In the genomic region with DNA sequence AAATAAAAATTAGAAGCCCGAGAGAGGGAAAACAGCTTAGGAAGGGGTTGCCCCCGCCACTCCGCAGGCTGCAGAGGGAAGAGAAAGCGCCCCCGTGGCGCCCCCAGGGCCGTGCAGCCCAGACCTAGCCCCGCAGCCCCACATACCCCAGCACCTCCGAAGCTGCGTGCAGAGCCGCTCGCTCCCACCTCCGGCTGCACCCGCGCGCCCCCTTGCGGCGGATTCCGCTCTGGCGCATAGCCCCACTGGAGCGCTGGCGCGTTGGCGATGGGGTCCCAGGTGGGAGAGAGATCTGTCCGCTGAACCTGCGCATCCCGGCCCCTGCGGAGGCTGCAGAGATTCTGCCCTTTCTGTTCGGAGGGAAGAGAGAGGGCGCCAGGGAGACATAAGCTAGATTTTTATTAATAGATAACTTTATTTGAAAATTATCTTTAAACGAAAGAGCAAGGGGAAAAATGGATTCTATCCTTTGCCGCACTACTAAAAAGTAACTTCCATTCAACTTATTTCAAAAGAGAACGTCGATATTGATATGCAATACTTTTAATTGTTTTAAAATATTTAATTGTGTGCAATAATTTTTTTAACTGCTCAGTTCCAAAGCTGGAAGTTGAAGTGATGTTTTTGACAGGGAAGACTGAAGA, we compare ENCODE assay signal across 8 cellular contexts. TPM values are rescaled to one million over a fixed set of nuclear protein-coding genes. Genes with fewer than 3 reads are reported as not detected.
DNase-seq lines count a peak whose midpoint lies in the region; ATAC-seq and TF ChIP-seq lines count a peak whose summit lies in the region.

No MANE protein-coding gene starts in this region.

- peaks cover 9% of the 10 kb centered on the region for H3K4me1 Mint-ChIP-seq in activated CD8-positive, alpha-beta T cell treated with anti-CD3 and anti-CD28 coated beads, Interleukin-2, amount 10 ng/mL, durations not matched to agents 7 days and 5 days (ENCODE audit: low read depth)

- no peak overlapping the region for H3K27ac ChIP-seq in AG04450 (ENCODE audit: low read depth, low read length)

- peak; percentile 99 for ATAC-seq in GM18520 (IDR thresholded peaks at IDR 0.05; ENCODE audit: unreplicated experiment)
- peak; percentile 100 for ATAC-seq in HG03045 (IDR thresholded peaks at IDR 0.05; ENCODE audit: unreplicated experiment)
- peak; percentile 100 for ATAC-seq in activated CD8-positive, alpha-beta T cell treated with anti-CD3 and anti-CD28 coated beads, Interleukin-2, amount 10 ng/mL, durations not matched to agents 7 days and 5 days

- peaks cover 34% of the 10 kb centered on the region for H3K27me3 Mint-ChIP-seq in activated CD8-positive, alpha-beta T cell treated with anti-CD3 and anti-CD28 coated beads, Interleukin-2, amount 10 ng/mL, durations not matched to agents 7 days and 5 days (ENCODE audit: low read depth)

- H3K9me3 Mint-ChIP-seq in activated CD8-positive, alpha-beta T cell treated with anti-CD3 and anti-CD28 coated beads, Interleukin-2, amount 10 ng/mL, durations not matched to agents 7 days and 5 days (ENCODE audit: insufficient read depth), result no peaks in the 10 kb centered on the region

- DNase-seq in AG04450 (ENCODE audit: low read depth, low spot score) (peak; percentile 13), NCI-H460 (ENCODE audit: extremely low read depth, low read depth) (peak; percentile 56), midbrain (lab: John Stamatoyannopoulos, UW) (peak; percentile 71)
- DNase-seq in activated CD8-positive, alpha-beta T cell treated with anti-CD3 and anti-CD28 coated beads, Interleukin-2, amount 10 ng/mL, durations not matched to agents 7 days and 5 days, result peak; percentile 86
- DNase-seq in effector CD8-positive, alpha-beta T cell (lab: John Stamatoyannopoulos, UW), result peak; percentile 82
- peak; percentile 83 for DNase-seq in stimulated activated CD8-positive, alpha-beta memory T cell treated with anti-CD3 and anti-CD28 coated beads, Interleukin-4, amount 100 ng/mL, for 24 hours (ENCODE audit: low read depth)

- H3K36me3 Mint-ChIP-seq in activated CD8-positive, alpha-beta T cell treated with anti-CD3 and anti-CD28 coated beads, Interleukin-2, amount 10 ng/mL, durations not matched to agents 7 days and 5 days (ENCODE audit: low read depth), result no peaks in the 10 kb centered on the region

- POLR2A ChIA-PET in AG04450 (lab: Yijun Ruan, JAX), result no interaction called here
- POLR2A ChIA-PET in activated CD8-positive, alpha-beta T cell treated with anti-CD3 and anti-CD28 coated beads, Interleukin-2, amount 10 ng/mL, durations not matched to agents 7 days and 5 days (lab: Charles Lee), result no interaction called here

- H3K4me3 Mint-ChIP-seq in activated CD8-positive, alpha-beta T cell treated with anti-CD3 and anti-CD28 coated beads, Interleukin-2, amount 10 ng/mL, durations not matched to agents 7 days and 5 days, result peak overlapping the region; percentile 38

- no peaks in the 10 kb centered on the region for H3K9me3 ChIP-seq in AG04450 (ENCODE audit: control insufficient read depth, insufficient read depth, low read length)

- H3K27ac Mint-ChIP-seq in activated CD8-positive, alpha-beta T cell treated with anti-CD3 and anti-CD28 coated beads, Interleukin-2, amount 10 ng/mL, durations not matched to agents 7 days and 5 days, result no peak overlapping the region

- peak overlapping the region; percentile 54 for H3K4me3 ChIP-seq in AG04450 (ENCODE audit: low read depth, low read length)

- TF ChIP-seq CTCF in AG04450 (IDR thresholded peaks at IDR 0.05; ENCODE audit: low read depth, low read length), result peak; percentile 97

- peaks cover 22% of the 10 kb centered on the region for H3K27me3 ChIP-seq in AG04450 (ENCODE audit: control insufficient read depth, insufficient read depth, low read length)

- CTCF ChIA-PET in AG04450 (lab: Charles Lee), result interaction anchor here (0.6 to 3.0 kb wide), 57 partner anchors 10 to 1317 kb away, joined by 3 to 70 read pairs (median 4); partner anchors contain the start of genes ACOD1, CLN5, FBXL3 and KCTD12
- CTCF ChIA-PET in activated CD8-positive, alpha-beta T cell treated with anti-CD3 and anti-CD28 coated beads, Interleukin-2, amount 10 ng/mL, durations not matched to agents 7 days and 5 days (lab: Charles Lee), result interaction anchor here (0.6 to 2.7 kb wide), 14 partner anchors 10 to 312 kb away, joined by 3 to 41 read pairs (median 4); partner anchors contain the start of gene CLN5

RNA-seq across cellular contexts. Expression of gene CLN5, which starts 11.7 kb away (rescaled TPM):
- 28.7 and 38.6 TPM in 2 replicates for polyA plus RNA-seq in AG04450 (2011; rRNA removed)
- 9.1 and 16.1 TPM in 2 replicates for polyA minus RNA-seq in AG04450 (2011; rRNA and poly(A)+ RNA removed)
- total RNA-seq in NCI-H460 (2014; rRNA removed; shearing (Covaris generic)), result 13.6 and 14.5 TPM in 2 replicates
- polyA plus RNA-seq in NCI-H460 (2014; cell fraction: nucleus; rRNA removed), result 21.0 and 22.0 TPM in 2 replicates
- total RNA-seq in activated CD8-positive, alpha-beta T cell treated with anti-CD3 and anti-CD28 coated beads, Interleukin-2, amount 10 ng/mL, durations not matched to agents 7 days and 5 days, result 10 to 100 TPM; 10.0 to 10.2 TPM

RNA-seq across cellular contexts. Expression of gene ACOD1, which starts 31.9 kb away (rescaled TPM):
- not detected in 2 replicates for polyA plus RNA-seq in AG04450 (2011; rRNA removed)
- not detected in 2 replicates for polyA minus RNA-seq in AG04450 (2011; rRNA and poly(A)+ RNA removed)
- not detected in 2 replicates for total RNA-seq in NCI-H460 (2014; rRNA removed; shearing (Covaris generic))
- not detected in 2 replicates for polyA plus RNA-seq in NCI-H460 (2014; cell fraction: nucleus; rRNA removed)
- not detected for total RNA-seq in activated CD8-positive, alpha-beta T cell treated with anti-CD3 and anti-CD28 coated beads, Interleukin-2, amount 10 ng/mL, durations not matched to agents 7 days and 5 days

RNA-seq across cellular contexts. Expression of gene FBXL3, which starts 46.8 kb away (rescaled TPM):
- polyA plus RNA-seq in AG04450 (2011; rRNA removed), result 29.0 and 38.0 TPM in 2 replicates
- 19.2 and 36.5 TPM in 2 replicates for polyA minus RNA-seq in AG04450 (2011; rRNA and poly(A)+ RNA removed)
- 25.4 and 31.9 TPM in 2 replicates for total RNA-seq in NCI-H460 (2014; rRNA removed; shearing (Covaris generic))
- 19.4 and 22.1 TPM in 2 replicates for polyA plus RNA-seq in NCI-H460 (2014; cell fraction: nucleus; rRNA removed)
- 10 to 100 TPM; 35.6 to 38.0 TPM for total RNA-seq in activated CD8-positive, alpha-beta T cell treated with anti-CD3 and anti-CD28 coated beads, Interleukin-2, amount 10 ng/mL, durations not matched to agents 7 days and 5 days

Comparison
In these comparisons a context has a peak if more than half of its experiments do, and no peak if none do; other contexts are left out.
1. DNase-seq: peak in every context shown above with its lines; median percentile 86 in activated CD8-positive, alpha-beta T cell treated with anti-CD3 and anti-CD28 coated beads, Interleukin-2, amount 10 ng/mL, durations not matched to agents 7 days and 5 days; 83 in stimulated activated CD8-positive, alpha-beta memory T cell treated with anti-CD3 and anti-CD28 coated beads, Interleukin-4, amount 100 ng/mL, for 24 hours; 82 in effector CD8-positive, alpha-beta T cell; 71 in midbrain; 56 in NCI-H460; 13 in AG04450.